Comparison of ENCODE assay signal across 11 cellular contexts in genomic region chr20:4601630-4602296, GRCh38.
DNase-seq lines count a peak whose midpoint lies in the region; ATAC-seq and TF ChIP-seq lines count a peak whose summit lies in the region.
"Had no signal": no experiment of that assay in that cellular context is flagged by ENCODE, and none has a peak within 500 bp of the region (broad histone marks: within the 10 kb centered on the region; RNA-seq: fewer than 3 reads in every experiment).

No MANE protein-coding gene starts in this region.

- TF ChIP-seq CTCF in brain (conservative IDR thresholded peaks at IDR 0.05) (no peak), coronary artery (IDR thresholded peaks at IDR 0.05) (no peak)

- DNase-seq in AG08396 (ENCODE audit: low spot score) = peak; percentile 21
- DNase-seq in NCI-H1092 treated with DMSO at 0.1 percent for 48 hours (lab: John Stamatoyannopoulos, UW) = peak; percentile 65
- DNase-seq in medulla oblongata (ENCODE audit: extremely low spot score) = peak; percentile 81
- no peak for DNase-seq in activated T-cell treated with anti-CD3 and anti-CD28 coated beads, Interleukin-2, amount 50 U/mL, for 1 hour
- no peak for DNase-seq in coronary artery (ENCODE audit: low spot score)
- DNase-seq in stimulated activated effector memory CD8-positive, alpha-beta T cell treated with anti-CD3 and anti-CD28 coated beads, Interleukin-12 subunit alpha, Interleukin-12 subunit beta, amount 100 ng/mL, for 72 hours (ENCODE audit: low spot score in 2 of 2) = no peak
- DNase-seq in NCI-H146 treated with DMSO at 0.1 percent for 48 hours (lab: John Stamatoyannopoulos, UW; ENCODE audit: unreplicated experiment) = no peak
- DNase-seq: NCI-H526 had no signal

- no peak overlapping the region for H3K4me3 Mint-ChIP-seq in brain
- no peak overlapping the region for H3K4me3 Mint-ChIP-seq in stimulated activated effector memory CD8-positive, alpha-beta T cell treated with anti-CD3 and anti-CD28 coated beads, Interleukin-12 subunit alpha, Interleukin-12 subunit beta, amount 100 ng/mL, for 72 hours
- H3K4me3 Mint-ChIP-seq: memory B cell had no signal

- peaks cover 44% of the 10 kb centered on the region for H3K27me3 Mint-ChIP-seq in brain

- peaks cover 0 to 9% (median 0%) of the 10 kb centered on the region in 5 experiments for H3K9me3 Mint-ChIP-seq in brain
- H3K9me3 Mint-ChIP-seq in stimulated activated effector memory CD8-positive, alpha-beta T cell treated with anti-CD3 and anti-CD28 coated beads, Interleukin-12 subunit alpha, Interleukin-12 subunit beta, amount 100 ng/mL, for 72 hours = no peaks in the 10 kb centered on the region
- H3K9me3 Mint-ChIP-seq: memory B cell had no signal

- H3K27ac Mint-ChIP-seq in brain = peak overlapping the region in 3 of 5 experiments; percentile 8 to 78 (median 34)
- no peak overlapping the region for H3K27ac Mint-ChIP-seq in stimulated activated effector memory CD8-positive, alpha-beta T cell treated with anti-CD3 and anti-CD28 coated beads, Interleukin-12 subunit alpha, Interleukin-12 subunit beta, amount 100 ng/mL, for 72 hours
- H3K27ac Mint-ChIP-seq: memory B cell had no signal

- no peak overlapping the region for H3K4me3 ChIP-seq in coronary artery
- H3K4me3 ChIP-seq: BLaER1 treated with 17β-estradiol and CSF1 and Interleukin-3, amounts not matched to agents 10 nM and 100 nM had no signal

- H3K27ac ChIP-seq in coronary artery = no peak overlapping the region
- H3K27ac ChIP-seq: BLaER1 treated with 17β-estradiol and CSF1 and Interleukin-3, amounts not matched to agents 10 nM and 100 nM had no signal

- peaks cover 22% of the 10 kb centered on the region for H3K4me1 Mint-ChIP-seq in brain
- no peaks in the 10 kb centered on the region for H3K4me1 Mint-ChIP-seq in stimulated activated effector memory CD8-positive, alpha-beta T cell treated with anti-CD3 and anti-CD28 coated beads, Interleukin-12 subunit alpha, Interleukin-12 subunit beta, amount 100 ng/mL, for 72 hours
- H3K4me1 Mint-ChIP-seq: memory B cell had no signal

- H3K36me3 Mint-ChIP-seq in brain = no peaks in the 10 kb centered on the region
- no peaks in the 10 kb centered on the region for H3K36me3 Mint-ChIP-seq in stimulated activated effector memory CD8-positive, alpha-beta T cell treated with anti-CD3 and anti-CD28 coated beads, Interleukin-12 subunit alpha, Interleukin-12 subunit beta, amount 100 ng/mL, for 72 hours
- H3K36me3 Mint-ChIP-seq: memory B cell had no signal

- ATAC-seq in stimulated activated effector memory CD8-positive, alpha-beta T cell treated with anti-CD3 and anti-CD28 coated beads, Interleukin-12 subunit alpha, Interleukin-12 subunit beta, amount 100 ng/mL, for 72 hours = no peak

Comparison
In these comparisons a context has a peak if more than half of its experiments do, and no peak if none do; other contexts are left out.
1. DNase-seq: peak in AG08396 (single experiment), NCI-H1092 treated with DMSO at 0.1 percent for 48 hours (single experiment) and medulla oblongata (single experiment); none in activated T-cell treated with anti-CD3 and anti-CD28 coated beads, Interleukin-2, amount 50 U/mL, for 1 hour (single experiment), coronary artery (single experiment), stimulated activated effector memory CD8-positive, alpha-beta T cell treated with anti-CD3 and anti-CD28 coated beads, Interleukin-12 subunit alpha, Interleukin-12 subunit beta, amount 100 ng/mL, for 72 hours (0 of 2) and NCI-H146 treated with DMSO at 0.1 percent for 48 hours (single experiment).